15 cellular contexts compared by ENCODE assay signal in the genomic region with DNA sequence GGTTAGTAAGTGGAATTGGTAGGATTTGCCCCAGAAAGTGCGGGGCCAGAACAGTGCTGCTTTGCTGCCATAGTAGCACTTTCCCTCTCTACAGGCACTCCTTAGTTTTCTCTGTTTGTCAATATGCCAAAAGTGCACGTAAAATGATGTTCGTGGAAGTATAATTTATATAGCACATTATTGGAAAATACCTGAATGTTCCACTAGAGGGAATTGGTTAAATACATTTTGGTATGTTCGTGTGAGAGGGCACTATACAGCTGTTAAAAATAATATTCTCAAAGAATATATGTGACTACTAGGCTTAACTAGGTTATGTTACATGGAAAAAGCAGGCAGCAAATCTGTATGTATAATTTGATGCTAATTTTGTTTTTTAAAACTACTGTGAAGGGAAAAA.
A peak's percentile ranks its signal among the peaks of the same experiment; 100 is the strongest.
DNase-seq lines count a peak whose midpoint lies in the region; ATAC-seq, FAIRE-seq and TF ChIP-seq lines count a peak whose summit lies in the region.
"Had no signal": no experiment of that assay in that cellular context is flagged by ENCODE, and none has a peak within 500 bp of the region (broad histone marks: within the 10 kb centered on the region; RNA-seq: fewer than 3 reads in every experiment).

No MANE protein-coding gene starts in this region.

- BruUV-seq in HepG2 (replicated peaks; lab: Mats Ljungman, UMichigan) = no TSS peak

- in situ Hi-C loops in SK-MEL-5 (cut with HindIII; ENCODE audit: low pct_unique_long_range_greater_than_20kb, low sequenced_read_pairs) = no loop called here
- in situ Hi-C loops in HepG2 (cut with HindIII; ENCODE audit: extremely low pct_ligation_motif_present, low pct_unique_long_range_greater_than_20kb) = no loop called here

- H2AFZ ChIP-seq in HepG2 (ENCODE audit: low read length) = no peak overlapping the region

- intact Hi-C loops in HepG2 (cut with micrococcal nuclease; ENCODE audit: unreplicated experiment) = loop anchor here (1.0 to 10.0 kb wide), 2 partner anchors 141 to 170 kb away; no protein-coding TSS in a partner anchor
- intact Hi-C loops in lower lobe of right lung (cut with DNase I) = no loop called here

- H3K4me2 ChIP-seq in HepG2 (ENCODE audit: low read depth, low read length) = no peak overlapping the region

- POLR2A ChIA-PET in AG04450 (lab: Yijun Ruan, JAX) (no interaction called here), HepG2 (lab: Yijun Ruan, JAX) (no interaction called here)

- H3K27me3 ChIP-seq in AG04450 (ENCODE audit: control insufficient read depth, insufficient read depth, low read length) = peaks cover 22% of the 10 kb centered on the region
- H3K27me3 ChIP-seq in HepG2 (ENCODE audit: control insufficient read depth in 1 of 2, insufficient read depth in 2 of 2, low read length in 2 of 2) = peaks cover 2 to 20% of the 10 kb centered on the region in 2 experiments; a peak in 3 of 5 replicates
- H3K27me3 ChIP-seq in lower lobe of right lung (ENCODE audit: low read depth) = no peaks in the 10 kb centered on the region
- H3K27me3 ChIP-seq: MG63, pancreas, transverse colon had no signal

- H3K4me1 ChIP-seq in HepG2 (ENCODE audit: insufficient read depth, low read length) (peaks cover 35% of the 10 kb centered on the region), lower lobe of right lung (no peaks in the 10 kb centered on the region)
- H3K4me1 ChIP-seq: pancreas, transverse colon had no signal

- no peak overlapping the region for H3K27ac ChIP-seq in AG04450 (ENCODE audit: low read depth, low read length)
- no peak overlapping the region for H3K27ac ChIP-seq in HepG2 (ENCODE audit: extremely low read length, insufficient read depth, low read length)
- no peak overlapping the region for H3K27ac ChIP-seq in lower lobe of right lung
- H3K27ac ChIP-seq: pancreas, transverse colon had no signal

- H3K36me3 ChIP-seq in HepG2 (replicated peaks in 1 of 2; ENCODE audit: control insufficient read depth in 1 of 2, insufficient read depth in 2 of 2, low read length in 2 of 2) (no peaks in the 10 kb centered on the region), lower lobe of right lung (no peaks in the 10 kb centered on the region)
- H3K36me3 ChIP-seq: MG63, pancreas, transverse colon had no signal

- no peaks in the 10 kb centered on the region for H3K79me2 ChIP-seq in HepG2 (ENCODE audit: insufficient read depth, low read length)

- TF ChIP-seq RAD21 in HepG2 (CRISPR knock-in tag; IDR thresholded peaks at IDR 0.05) = no peak

- no peak for DNase-seq in AG04450 (ENCODE audit: low read depth, low spot score)
- peak; percentile 22 for DNase-seq in HTR-8/SVneo (ENCODE audit: insufficient read length, low spot score)
- peak; percentile 56 for DNase-seq in SK-MEL-5 (ENCODE audit: low read depth, low spot score)
- DNase-seq in HepG2 (ENCODE audit: low spot score) = peak; percentile 12
- no peak for DNase-seq in NOMO-1 treated with DMSO at 0.1 percent for 48 hours (lab: John Stamatoyannopoulos, UW; ENCODE audit: unreplicated experiment)
- no peak for DNase-seq in activated CD4-positive, alpha-beta T cell treated with anti-CD3 and anti-CD28 coated beads, Interleukin-2, amount 50 U/mL, for 1 hour
- no peak for DNase-seq in lower lobe of right lung
- DNase-seq in HuH-7.5 (ENCODE audit: low spot score) = no peak
- DNase-seq: activated naive CD4-positive, alpha-beta T cell treated with anti-CD3 and anti-CD28 coated beads for 36 hours; caudate nucleus; MG63; NCI-H226; pancreas; Right ventricle myocardium superior; transverse colon had no signal

- CTCF ChIA-PET in AG04450 (lab: Charles Lee) (no interaction called here), HepG2 (lab: Yijun Ruan, JAX; ENCODE audit: low intra/inter-chr PET ratio, low total read pairs) (interaction anchor here (1.4 kb wide), 1 partner anchor 169 kb away, joined by 11 read pairs; no protein-coding TSS in a partner anchor)

- H4K20me1 ChIP-seq in HepG2 (ENCODE audit: insufficient read depth, low read length) = no peaks in the 10 kb centered on the region

- TF ChIP-seq CTCF in AG04450 (IDR thresholded peaks at IDR 0.05; ENCODE audit: low read depth, low read length) = peak; percentile 22; the same call in 1 of the 2 replicates
- peak; percentile 14; the same call in 1 of the 2 replicates for TF ChIP-seq CTCF in HepG2 (CRISPR knock-in tag; IDR thresholded peaks at IDR 0.05)
- TF ChIP-seq CTCF in lower lobe of right lung (IDR thresholded peaks at IDR 0.05) = no peak

- FAIRE-seq in HTR-8/SVneo (lab: Jason Lieb, UNC) = no peak
- no peak for FAIRE-seq in HepG2 (lab: Jason Lieb, UNC)
- FAIRE-seq: pancreas had no signal

- H3K9ac ChIP-seq in HepG2 (ENCODE audit: insufficient read depth, low read depth, low read length) = no peak overlapping the region

- H3K9me3 ChIP-seq in AG04450 (ENCODE audit: control insufficient read depth, insufficient read depth, low read length) (no peaks in the 10 kb centered on the region), HepG2 (ENCODE audit: low read length) (no peaks in the 10 kb centered on the region), lower lobe of right lung (no peaks in the 10 kb centered on the region)
- H3K9me3 ChIP-seq: MG63, pancreas, transverse colon had no signal

- TF ChIP-seq EP300 in HepG2 (IDR thresholded peaks at IDR 0.05; ENCODE audit: low read depth in 2 of 2, low read length in 2 of 2) (no peak), HepG2 (CRISPR knock-in tag; IDR thresholded peaks at IDR 0.05; ENCODE audit: borderline replicate concordance) (no peak)

- ATAC-seq in HepG2 = no peak
- no peak for ATAC-seq in lower lobe of right lung

- H3K4me3 ChIP-seq in AG04450 (ENCODE audit: low read depth, low read length) (no peak overlapping the region), HepG2 (replicated peaks in 1 of 3; ENCODE audit: insufficient read depth in 1 of 3, low read depth in 2 of 3, low read length in 3 of 3) (no peak overlapping the region), lower lobe of right lung (no peak overlapping the region)
- H3K4me3 ChIP-seq: MG63, pancreas, transverse colon had no signal

- WGBS in HepG2 (ENCODE audit: low lambda C conversion rate) = 32% methylated on average over 4 of the region's 4 CpGs

- no peak for TF ChIP-seq POLR2A in HepG2 (IDR thresholded peaks at IDR 0.05; ENCODE audit: insufficient read depth in 1 of 2, low read depth in 2 of 2, low read length in 2 of 2)

TF ChIP-seq in HepG2, 621 proteins besides CTCF, POLR2A, EP300 and RAD21:
- TF ChIP-seq SMC3 (IDR thresholded peaks at IDR 0.05; ENCODE audit: low read length) (peak; percentile 14; the same call in 1 of the 2 replicates), STAG1 (CRISPR knock-in tag; IDR thresholded peaks at IDR 0.05) (peak; percentile 60), STAT6 (CRISPR knock-in tag; IDR thresholded peaks at IDR 0.05; ENCODE audit: borderline replicate concordance) (no peak), GPN1 (CRISPR knock-in tag; IDR thresholded peaks at IDR 0.05; ENCODE audit: borderline replicate concordance) (no peak)
- TF ChIP-seq, protein P1, sequence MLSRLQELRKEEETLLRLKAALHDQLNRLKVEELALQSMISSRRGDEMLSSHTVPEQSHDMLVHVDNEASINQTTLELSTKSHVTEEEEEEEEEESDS (CRISPR knock-in tag; IDR thresholded peaks at IDR 0.05; ENCODE audit: borderline replicate concordance) = no peak

Comparison
In these comparisons a context has a peak if more than half of its experiments do, and no peak if none do; other contexts are left out.
1. DNase-seq: peak in HTR-8/SVneo (single experiment), SK-MEL-5 (single experiment) and HepG2 (single experiment); none in AG04450 (single experiment), NOMO-1 treated with DMSO at 0.1 percent for 48 hours (single experiment), activated CD4-positive, alpha-beta T cell treated with anti-CD3 and anti-CD28 coated beads, Interleukin-2, amount 50 U/mL, for 1 hour (single experiment), lower lobe of right lung (single experiment) and HuH-7.5 (single experiment).